8 cellular contexts compared by ENCODE assay signal in genomic region chr1:21937034-21937371, GRCh38. TPM values are rescaled to one million over a fixed set of nuclear protein-coding genes. Genes with fewer than 3 reads are reported as not detected.
A peak's percentile ranks its signal among the peaks of the same experiment; 100 is the strongest.
DNase-seq lines count a peak whose midpoint lies in the region; ATAC-seq and TF ChIP-seq lines count a peak whose summit lies in the region.

TSS of gene HSPG2 (minus strand) at chr1:21937310. CDS start at chr1:21937217, 93 bp downstream.

- intact Hi-C loops in activated naive CD4-positive, alpha-beta T cell treated with anti-CD3 and anti-CD28 coated beads for 36 hours (cut with micrococcal nuclease): loop anchor here (2.0 kb wide), 1 partner anchor 20 kb away; no protein-coding TSS in a partner anchor
- intact Hi-C loops in transverse colon (cut with DNase I; ENCODE audit: low total_unique reads): loop anchor here (5.0 kb wide), 1 partner anchor 35 kb away; no protein-coding TSS in a partner anchor

- H3K27me3 Mint-ChIP-seq in activated naive CD4-positive, alpha-beta T cell treated with anti-CD3 and anti-CD28 coated beads for 36 hours (ENCODE audit: low read depth): peaks cover 3% of the 10 kb centered on the region

- H3K36me3 Mint-ChIP-seq in activated naive CD4-positive, alpha-beta T cell treated with anti-CD3 and anti-CD28 coated beads for 36 hours (ENCODE audit: low read depth): no peaks in the 10 kb centered on the region

- H3K36me3 ChIP-seq in lung (ENCODE audit: control insufficient read depth in 2 of 2, insufficient read depth in 2 of 2, low read length in 2 of 2): no peaks in the 10 kb centered on the region
- H3K36me3 ChIP-seq in transverse colon: no peaks in the 10 kb centered on the region

- H3K4me3 ChIP-seq in lung (peak within 1 kb of the TSS; percentile 76), transverse colon (peak within 1 kb of the TSS; percentile 69 to 82 (median 74))

- H3K27me3 ChIP-seq in lung (ENCODE audit: control insufficient read depth, insufficient read depth) (no peaks in the 10 kb centered on the region), transverse colon (no peaks in the 10 kb centered on the region)

- 0 to 1% methylated on average over 2 to 50 of the region's 52 CpGs for WGBS in lung, 2 donors
- WGBS in transverse colon (ENCODE audit: low coverage in 1 of 2), 2 donors: 1% methylated on average over 14 of the region's 52 CpGs; no CpG with 5 or more reads in 1 of the 2 donors

- H3K4me3 Mint-ChIP-seq in activated naive CD4-positive, alpha-beta T cell treated with anti-CD3 and anti-CD28 coated beads for 36 hours: peak within 1 kb of the TSS; percentile 75

- no peak for DNase-seq in activated naive CD4-positive, alpha-beta T cell treated with anti-CD3 and anti-CD28 coated beads for 36 hours
- no peak for DNase-seq in activated naive CD4-positive, alpha-beta T cell treated with anti-CD3 and anti-CD28 coated beads, Interleukin-2, amount 50 U/mL, for 16 hours
- DNase-seq in caudate nucleus (lab: John Stamatoyannopoulos, UW): no peak
- no peak for DNase-seq in lung (ENCODE audit: low spot score)
- DNase-seq in transverse colon: no peak
- no peak for DNase-seq in stimulated activated CD4-positive, alpha-beta T cell treated with anti-CD3 and anti-CD28 coated beads, Interleukin-2, amount 100 ng/mL, for 48 hours

- no peak within 1 kb of the TSS for H3K27ac Mint-ChIP-seq in activated naive CD4-positive, alpha-beta T cell treated with anti-CD3 and anti-CD28 coated beads for 36 hours

- no peaks in the 10 kb centered on the region for H3K9me3 Mint-ChIP-seq in activated naive CD4-positive, alpha-beta T cell treated with anti-CD3 and anti-CD28 coated beads for 36 hours

- no peak for TF ChIP-seq POLR2A in transverse colon (IDR thresholded peaks at IDR 0.05)

- TF ChIP-seq EP300 in transverse colon (IDR thresholded peaks at IDR 0.05; ENCODE audit: low read depth): no peak

- H3K4me1 Mint-ChIP-seq in activated naive CD4-positive, alpha-beta T cell treated with anti-CD3 and anti-CD28 coated beads for 36 hours (ENCODE audit: low read depth): peaks cover 22% of the 10 kb centered on the region

- peaks cover 17 to 36% of the 10 kb centered on the region in 2 donors for H3K4me1 ChIP-seq in lung (ENCODE audit: control insufficient read depth in 2 of 2, insufficient read depth in 2 of 2, low read length in 2 of 2)
- peaks cover 30 to 70% (median 63%) of the 10 kb centered on the region in 4 donors for H3K4me1 ChIP-seq in transverse colon

- no peaks in the 10 kb centered on the region for H3K9me3 ChIP-seq in lung (ENCODE audit: control insufficient read depth in 2 of 2, insufficient read depth in 1 of 2, low read length in 1 of 2)
- no peaks in the 10 kb centered on the region for H3K9me3 ChIP-seq in transverse colon

- in situ Hi-C loops in transverse colon (cut with MboI; ENCODE audit: low pct_ligation_motif_present in 1 of 4, low pct_unique_long_range_greater_than_20kb in 1 of 4, low sequenced_read_pairs in 3 of 4): no loop called here

- H3K27ac ChIP-seq in caudate nucleus (ENCODE audit: low read depth, low read length): peak within 1 kb of the TSS; percentile 13
- peak within 1 kb of the TSS; percentile 87 to 92 for H3K27ac ChIP-seq in lung (ENCODE audit: low read depth in 1 of 2, low read length in 1 of 2)
- H3K27ac ChIP-seq in transverse colon: peak within 1 kb of the TSS; percentile 93 to 98 (median 94)

- ATAC-seq in lung (ENCODE audit: insufficient read depth, low FRiP score): no peak
- ATAC-seq in HG02642 (IDR thresholded peaks at IDR 0.05; ENCODE audit: poor library complexity, unreplicated experiment): no peak
- ATAC-seq in GM21737 (IDR thresholded peaks at IDR 0.05; ENCODE audit: unreplicated experiment): no peak

- CTCF ChIA-PET in activated naive CD4-positive, alpha-beta T cell treated with anti-CD3 and anti-CD28 coated beads for 36 hours (lab: Charles Lee): no interaction called here

- TF ChIP-seq CTCF in lung (IDR thresholded peaks at IDR 0.05; ENCODE audit: control extremely low read depth, extremely low read depth) (no peak), transverse colon (IDR thresholded peaks at IDR 0.05) (no peak)

RNA-seq across cellular contexts. Expression of gene HSPG2, which starts in this region (rescaled TPM):
- 1 to 10 TPM; 4.5 to 4.9 TPM for total RNA-seq in activated naive CD4-positive, alpha-beta T cell treated with anti-CD3 and anti-CD28 coated beads for 36 hours
- total RNA-seq in lung (100 to 1,000 TPM; 180 to 335 TPM), transverse colon (100 to 1,000 TPM; 107 to 343 (median 228) TPM)
- 100 to 1,000 TPM in 1 of 2 donors, 10 to 100 TPM in 1; 58.0 to 100 TPM for polyA plus RNA-seq in lung

Comparison
In these comparisons a context has a peak if more than half of its experiments do, and no peak if none do; other contexts are left out.
1. RNA of gene HSPG2 (total RNA-seq): 107 to 343 TPM in transverse colon and 180 to 335 TPM in lung; 4.5 to 4.9 TPM in activated naive CD4-positive, alpha-beta T cell treated with anti-CD3 and anti-CD28 coated beads for 36 hours; every median in the first group is over 10 times any median in the second.
2. H3K27ac ChIP-seq: peak in every context shown above with its lines; median percentile 94 in transverse colon; 90 in lung; 13 in caudate nucleus.